In genomic region chr7:100829150-100829716, GRCh38 we compare ENCODE assay signal across 1 cellular context.
TF ChIP-seq lines count a peak whose summit lies in the region.

No MANE protein-coding gene starts in this region.

TF ChIP-seq in GM23338, 12 proteins besides CTCF, POLR2A, EP300 and RAD21 (continued from another document):
- TF ChIP-seq, protein P1, sequence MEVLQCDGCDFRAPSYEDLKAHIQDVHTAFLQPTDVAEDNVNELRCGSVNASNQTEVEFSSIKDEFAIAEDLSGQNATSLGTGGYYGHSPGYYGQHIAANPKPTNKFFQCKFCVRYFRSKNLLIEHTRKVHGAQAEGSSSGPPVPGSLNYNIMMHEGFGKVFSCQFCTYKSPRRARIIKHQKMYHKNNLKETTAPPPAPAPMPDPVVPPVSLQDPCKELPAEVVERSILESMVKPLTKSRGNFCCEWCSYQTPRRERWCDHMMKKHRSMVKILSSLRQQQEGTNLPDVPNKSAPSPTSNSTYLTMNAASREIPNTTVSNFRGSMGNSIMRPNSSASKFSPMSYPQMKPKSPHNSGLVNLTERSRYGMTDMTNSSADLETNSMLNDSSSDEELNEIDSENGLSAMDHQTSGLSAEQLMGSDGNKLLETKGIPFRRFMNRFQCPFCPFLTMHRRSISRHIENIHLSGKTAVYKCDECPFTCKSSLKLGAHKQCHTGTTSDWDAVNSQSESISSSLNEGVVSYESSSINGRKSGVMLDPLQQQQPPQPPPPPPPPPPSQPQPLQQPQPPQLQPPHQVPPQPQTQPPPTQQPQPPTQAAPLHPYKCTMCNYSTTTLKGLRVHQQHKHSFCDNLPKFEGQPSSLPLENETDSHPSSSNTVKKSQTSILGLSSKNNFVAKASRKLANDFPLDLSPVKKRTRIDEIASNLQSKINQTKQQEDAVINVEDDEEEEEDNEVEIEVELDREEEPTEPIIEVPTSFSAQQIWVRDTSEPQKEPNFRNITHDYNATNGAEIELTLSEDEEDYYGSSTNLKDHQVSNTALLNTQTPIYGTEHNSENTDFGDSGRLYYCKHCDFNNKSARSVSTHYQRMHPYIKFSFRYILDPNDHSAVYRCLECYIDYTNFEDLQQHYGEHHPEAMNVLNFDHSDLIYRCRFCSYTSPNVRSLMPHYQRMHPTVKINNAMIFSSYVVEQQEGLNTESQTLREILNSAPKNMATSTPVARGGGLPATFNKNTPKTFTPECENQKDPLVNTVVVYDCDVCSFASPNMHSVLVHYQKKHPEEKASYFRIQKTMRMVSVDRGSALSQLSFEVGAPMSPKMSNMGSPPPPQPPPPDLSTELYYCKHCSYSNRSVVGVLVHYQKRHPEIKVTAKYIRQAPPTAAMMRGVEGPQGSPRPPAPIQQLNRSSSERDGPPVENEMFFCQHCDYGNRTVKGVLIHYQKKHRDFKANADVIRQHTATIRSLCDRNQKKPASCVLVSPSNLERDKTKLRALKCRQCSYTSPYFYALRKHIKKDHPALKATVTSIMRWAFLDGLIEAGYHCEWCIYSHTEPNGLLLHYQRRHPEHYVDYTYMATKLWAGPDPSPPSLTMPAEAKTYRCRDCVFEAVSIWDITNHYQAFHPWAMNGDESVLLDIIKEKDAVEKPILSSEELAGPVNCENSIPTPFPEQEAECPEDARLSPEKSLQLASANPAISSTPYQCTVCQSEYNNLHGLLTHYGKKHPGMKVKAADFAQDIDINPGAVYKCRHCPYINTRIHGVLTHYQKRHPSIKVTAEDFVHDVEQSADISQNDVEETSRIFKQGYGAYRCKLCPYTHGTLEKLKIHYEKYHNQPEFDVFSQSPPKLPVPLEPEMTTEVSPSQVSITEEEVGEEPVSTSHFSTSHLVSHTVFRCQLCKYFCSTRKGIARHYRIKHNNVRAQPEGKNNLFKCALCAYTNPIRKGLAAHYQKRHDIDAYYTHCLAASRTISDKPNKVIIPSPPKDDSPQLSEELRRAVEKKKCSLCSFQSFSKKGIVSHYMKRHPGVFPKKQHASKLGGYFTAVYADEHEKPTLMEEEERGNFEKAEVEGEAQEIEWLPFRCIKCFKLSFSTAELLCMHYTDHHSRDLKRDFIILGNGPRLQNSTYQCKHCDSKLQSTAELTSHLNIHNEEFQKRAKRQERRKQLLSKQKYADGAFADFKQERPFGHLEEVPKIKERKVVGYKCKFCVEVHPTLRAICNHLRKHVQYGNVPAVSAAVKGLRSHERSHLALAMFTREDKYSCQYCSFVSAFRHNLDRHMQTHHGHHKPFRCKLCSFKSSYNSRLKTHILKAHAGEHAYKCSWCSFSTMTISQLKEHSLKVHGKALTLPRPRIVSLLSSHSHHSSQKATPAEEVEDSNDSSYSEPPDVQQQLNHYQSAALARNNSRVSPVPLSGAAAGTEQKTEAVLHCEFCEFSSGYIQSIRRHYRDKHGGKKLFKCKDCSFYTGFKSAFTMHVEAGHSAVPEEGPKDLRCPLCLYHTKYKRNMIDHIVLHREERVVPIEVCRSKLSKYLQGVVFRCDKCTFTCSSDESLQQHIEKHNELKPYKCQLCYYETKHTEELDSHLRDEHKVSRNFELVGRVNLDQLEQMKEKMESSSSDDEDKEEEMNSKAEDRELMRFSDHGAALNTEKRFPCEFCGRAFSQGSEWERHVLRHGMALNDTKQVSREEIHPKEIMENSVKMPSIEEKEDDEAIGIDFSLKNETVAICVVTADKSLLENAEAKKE (CRISPR knock-in tag; IDR thresholded peaks at IDR 0.05), result no peak
- TF ChIP-seq POLR2AphosphoS5 (IDR thresholded peaks at IDR 0.05; ENCODE audit: low read depth) (no peak), NANOG (IDR thresholded peaks at IDR 0.05; ENCODE audit: borderline replicate concordance) (no peak), STAT1 (IDR thresholded peaks at IDR 0.05; ENCODE audit: unreplicated experiment) (no peak), JUNB (IDR thresholded peaks at IDR 0.05; ENCODE audit: unreplicated experiment) (no peak), EZH2phosphoT487 (IDR thresholded peaks at IDR 0.05; ENCODE audit: unreplicated experiment) (no peak)
- TF ChIP-seq, protein P2, sequence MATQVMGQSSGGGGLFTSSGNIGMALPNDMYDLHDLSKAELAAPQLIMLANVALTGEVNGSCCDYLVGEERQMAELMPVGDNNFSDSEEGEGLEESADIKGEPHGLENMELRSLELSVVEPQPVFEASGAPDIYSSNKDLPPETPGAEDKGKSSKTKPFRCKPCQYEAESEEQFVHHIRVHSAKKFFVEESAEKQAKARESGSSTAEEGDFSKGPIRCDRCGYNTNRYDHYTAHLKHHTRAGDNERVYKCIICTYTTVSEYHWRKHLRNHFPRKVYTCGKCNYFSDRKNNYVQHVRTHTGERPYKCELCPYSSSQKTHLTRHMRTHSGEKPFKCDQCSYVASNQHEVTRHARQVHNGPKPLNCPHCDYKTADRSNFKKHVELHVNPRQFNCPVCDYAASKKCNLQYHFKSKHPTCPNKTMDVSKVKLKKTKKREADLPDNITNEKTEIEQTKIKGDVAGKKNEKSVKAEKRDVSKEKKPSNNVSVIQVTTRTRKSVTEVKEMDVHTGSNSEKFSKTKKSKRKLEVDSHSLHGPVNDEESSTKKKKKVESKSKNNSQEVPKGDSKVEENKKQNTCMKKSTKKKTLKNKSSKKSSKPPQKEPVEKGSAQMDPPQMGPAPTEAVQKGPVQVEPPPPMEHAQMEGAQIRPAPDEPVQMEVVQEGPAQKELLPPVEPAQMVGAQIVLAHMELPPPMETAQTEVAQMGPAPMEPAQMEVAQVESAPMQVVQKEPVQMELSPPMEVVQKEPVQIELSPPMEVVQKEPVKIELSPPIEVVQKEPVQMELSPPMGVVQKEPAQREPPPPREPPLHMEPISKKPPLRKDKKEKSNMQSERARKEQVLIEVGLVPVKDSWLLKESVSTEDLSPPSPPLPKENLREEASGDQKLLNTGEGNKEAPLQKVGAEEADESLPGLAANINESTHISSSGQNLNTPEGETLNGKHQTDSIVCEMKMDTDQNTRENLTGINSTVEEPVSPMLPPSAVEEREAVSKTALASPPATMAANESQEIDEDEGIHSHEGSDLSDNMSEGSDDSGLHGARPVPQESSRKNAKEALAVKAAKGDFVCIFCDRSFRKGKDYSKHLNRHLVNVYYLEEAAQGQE (IDR thresholded peaks at IDR 0.05; ENCODE audit: unreplicated experiment), result no peak
- TF ChIP-seq, protein P3, sequence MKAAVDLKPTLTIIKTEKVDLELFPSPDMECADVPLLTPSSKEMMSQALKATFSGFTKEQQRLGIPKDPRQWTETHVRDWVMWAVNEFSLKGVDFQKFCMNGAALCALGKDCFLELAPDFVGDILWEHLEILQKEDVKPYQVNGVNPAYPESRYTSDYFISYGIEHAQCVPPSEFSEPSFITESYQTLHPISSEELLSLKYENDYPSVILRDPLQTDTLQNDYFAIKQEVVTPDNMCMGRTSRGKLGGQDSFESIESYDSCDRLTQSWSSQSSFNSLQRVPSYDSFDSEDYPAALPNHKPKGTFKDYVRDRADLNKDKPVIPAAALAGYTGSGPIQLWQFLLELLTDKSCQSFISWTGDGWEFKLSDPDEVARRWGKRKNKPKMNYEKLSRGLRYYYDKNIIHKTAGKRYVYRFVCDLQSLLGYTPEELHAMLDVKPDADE (IDR thresholded peaks at IDR 0.05), result no peak
